29 cellular contexts compared by ENCODE assay signal in the genomic region with DNA sequence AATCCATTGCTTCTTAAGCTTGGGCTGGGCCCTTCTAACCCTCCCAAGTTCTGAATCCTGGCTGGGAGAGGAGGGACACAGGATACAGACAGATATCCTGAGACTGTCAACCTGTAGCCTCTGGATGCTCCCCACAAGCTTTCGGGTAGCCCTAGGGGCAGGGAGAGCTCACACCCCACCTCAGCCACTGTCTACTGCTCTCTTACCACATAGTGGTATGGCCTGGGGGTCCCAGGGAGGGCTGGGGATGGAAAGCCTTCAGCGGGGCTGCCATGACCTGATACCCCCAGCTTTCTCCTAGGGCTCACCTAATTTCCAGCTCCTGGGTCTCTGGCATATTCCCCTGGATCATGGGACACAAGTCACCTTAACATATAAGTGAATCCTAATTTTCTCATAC. TPM values are rescaled to one million over a fixed set of nuclear protein-coding genes. Genes with fewer than 3 reads are reported as not detected.
"Had no signal": no experiment of that assay in that cellular context is flagged by ENCODE, and none has a peak within 500 bp of the region (broad histone marks: within the 10 kb centered on the region; RNA-seq: fewer than 3 reads in every experiment).

No MANE protein-coding gene starts in this region.

- H3K27ac Mint-ChIP-seq: activated CD4-positive, alpha-beta memory T cell treated with anti-CD3 and anti-CD28 coated beads, Interleukin-2, amount 10 ng/mL, durations not matched to agents 7 days and 5 days; activated CD4-positive, alpha-beta T cell treated with anti-CD3 and anti-CD28 coated beads, Interleukin-2, amount 10 ng/mL, durations not matched to agents 7 days and 5 days; activated naive CD4-positive, alpha-beta T cell treated with anti-CD3 and anti-CD28 coated beads, Interleukin-2, amount 50 U/mL, for 72 hours; activated T-helper 17 cell treated with anti-CD3 and anti-CD28 coated beads, Interleukin-2, amount 50 U/mL, for 72 hours; naive thymus-derived CD8-positive, alpha-beta T cell; T-helper 2 cell treated with Interferon-gamma antibody and Interleukin-4, amounts not matched to agents 5 μg/mL and 100 μg/mL, for 36 hours had no signal

- H3K9me3 ChIP-seq: adrenal gland, body of pancreas, gastrocnemius medialis, neutrophil, pancreas, prostate gland, tibial nerve had no signal

- H3K27me3 Mint-ChIP-seq: activated CD4-positive, alpha-beta memory T cell treated with anti-CD3 and anti-CD28 coated beads, Interleukin-2, amount 10 ng/mL, durations not matched to agents 7 days and 5 days; activated CD4-positive, alpha-beta T cell treated with anti-CD3 and anti-CD28 coated beads, Interleukin-2, amount 10 ng/mL, durations not matched to agents 7 days and 5 days had no signal

- H3K4me3 Mint-ChIP-seq: activated CD4-positive, alpha-beta memory T cell treated with anti-CD3 and anti-CD28 coated beads, Interleukin-2, amount 10 ng/mL, durations not matched to agents 7 days and 5 days; activated CD4-positive, alpha-beta T cell treated with anti-CD3 and anti-CD28 coated beads, Interleukin-2, amount 10 ng/mL, durations not matched to agents 7 days and 5 days; activated T-cell treated with anti-CD3 and anti-CD28 coated beads, Interleukin-2, amount 50 U/mL, for 4 hours; activated T-helper 17 cell treated with anti-CD3 and anti-CD28 coated beads, Interleukin-2, amount 50 U/mL, for 72 hours; naive thymus-derived CD8-positive, alpha-beta T cell; T-helper 2 cell treated with Interferon-gamma antibody and Interleukin-4, amounts not matched to agents 5 μg/mL and 100 μg/mL, for 36 hours had no signal

- H3K4me1 ChIP-seq: adrenal gland, body of pancreas, gastrocnemius medialis, pancreas, prostate gland, tibial nerve had no signal

- H3K36me3 Mint-ChIP-seq: activated naive CD4-positive, alpha-beta T cell treated with anti-CD3 and anti-CD28 coated beads, Interleukin-2, amount 50 U/mL, for 72 hours had no signal

- ATAC-seq: activated naive CD4-positive, alpha-beta T cell treated with anti-CD3 and anti-CD28 coated beads, Interleukin-2, amount 50 U/mL, for 72 hours; activated T-cell treated with anti-CD3 and anti-CD28 coated beads, Interleukin-2, amount 50 U/mL, for 4 hours; activated T-helper 17 cell treated with anti-CD3 and anti-CD28 coated beads, Interleukin-2, amount 50 U/mL, for 72 hours; body of pancreas; gastrocnemius medialis; naive thymus-derived CD8-positive, alpha-beta T cell; pancreas had no signal

- H3K4me1 Mint-ChIP-seq: activated CD4-positive, alpha-beta memory T cell treated with anti-CD3 and anti-CD28 coated beads, Interleukin-2, amount 10 ng/mL, durations not matched to agents 7 days and 5 days; activated CD4-positive, alpha-beta T cell treated with anti-CD3 and anti-CD28 coated beads, Interleukin-2, amount 10 ng/mL, durations not matched to agents 7 days and 5 days; activated T-helper 17 cell treated with anti-CD3 and anti-CD28 coated beads, Interleukin-2, amount 50 U/mL, for 72 hours; naive thymus-derived CD8-positive, alpha-beta T cell had no signal

- H3K27ac ChIP-seq: adrenal gland, body of pancreas, coronary artery, dorsolateral prefrontal cortex, gastrocnemius medialis, hepatocyte, neutrophil, pancreas, prostate gland, tibial nerve had no signal

- H3K9me3 Mint-ChIP-seq: activated CD4-positive, alpha-beta memory T cell treated with anti-CD3 and anti-CD28 coated beads, Interleukin-2, amount 10 ng/mL, durations not matched to agents 7 days and 5 days; activated CD4-positive, alpha-beta T cell treated with anti-CD3 and anti-CD28 coated beads, Interleukin-2, amount 10 ng/mL, durations not matched to agents 7 days and 5 days; activated naive CD4-positive, alpha-beta T cell treated with anti-CD3 and anti-CD28 coated beads, Interleukin-2, amount 50 U/mL, for 72 hours; activated T-cell treated with anti-CD3 and anti-CD28 coated beads, Interleukin-2, amount 50 U/mL, for 4 hours; activated T-helper 17 cell treated with anti-CD3 and anti-CD28 coated beads, Interleukin-2, amount 50 U/mL, for 72 hours; naive thymus-derived CD8-positive, alpha-beta T cell; T-helper 2 cell treated with Interferon-gamma antibody and Interleukin-4, amounts not matched to agents 5 μg/mL and 100 μg/mL, for 36 hours had no signal

- DNase-seq: activated CD4-positive, alpha-beta memory T cell treated with anti-CD3 and anti-CD28 coated beads, Interleukin-2, amount 10 ng/mL, durations not matched to agents 7 days and 5 days; activated CD4-positive, alpha-beta T cell treated with anti-CD3 and anti-CD28 coated beads, Interleukin-2, amount 10 ng/mL, durations not matched to agents 7 days and 5 days; activated CD8-positive, alpha-beta memory T cell treated with anti-CD3 and anti-CD28 coated beads, Interleukin-2, amount 50 U/mL, for 48 hours; activated naive CD4-positive, alpha-beta T cell; activated T-cell treated with anti-CD3 and anti-CD28 coated beads, Interleukin-2, amount 50 U/mL, for 4 hours; adrenal gland; body of pancreas; cerebellar nuclear complex; effector memory CD4-positive, alpha-beta T cell; erythroblast; islet precursor cell; midbrain; naive thymus-derived CD8-positive, alpha-beta T cell; retina; stimulated activated CD4-positive, alpha-beta T cell treated with anti-CD3 and anti-CD28 coated beads, Interleukin-15, amount 100 ng/mL, for 24 hours; stimulated activated CD4-positive, alpha-beta T cell treated with anti-CD3 and anti-CD28 coated beads, Interleukin-2, amount 100 ng/mL, for 24 hours; stimulated activated naive CD4-positive, alpha-beta T cell had no signal

- H3K4me3 ChIP-seq: adrenal gland, body of pancreas, coronary artery, dorsolateral prefrontal cortex, gastrocnemius medialis, hepatocyte, pancreas, prostate gland, smooth muscle cell, tibial nerve had no signal

- H3K36me3 ChIP-seq: adrenal gland, gastrocnemius medialis, neutrophil, pancreas, prostate gland, tibial nerve had no signal

- H3K27me3 ChIP-seq: adrenal gland, body of pancreas, dorsolateral prefrontal cortex, gastrocnemius medialis, hepatocyte, neutrophil, pancreas, tibial nerve had no signal

RNA-seq across cellular contexts. Expression of a gene that starts 25.1 kb away (rescaled TPM):
- total RNA-seq: activated CD4-positive, alpha-beta memory T cell treated with anti-CD3 and anti-CD28 coated beads, Interleukin-2, amount 10 ng/mL, durations not matched to agents 7 days and 5 days; activated CD4-positive, alpha-beta T cell treated with anti-CD3 and anti-CD28 coated beads, Interleukin-2, amount 10 ng/mL, durations not matched to agents 7 days and 5 days; activated naive CD4-positive, alpha-beta T cell treated with anti-CD3 and anti-CD28 coated beads, Interleukin-2, amount 50 U/mL, for 72 hours; activated T-cell treated with anti-CD3 and anti-CD28 coated beads, Interleukin-2, amount 50 U/mL, for 4 hours; activated T-helper 17 cell treated with anti-CD3 and anti-CD28 coated beads, Interleukin-2, amount 50 U/mL, for 72 hours; hepatocyte; naive thymus-derived CD8-positive, alpha-beta T cell; smooth muscle cell had no signal
